Comparison of ENCODE assay signal across 8 cellular contexts in the genomic region with DNA sequence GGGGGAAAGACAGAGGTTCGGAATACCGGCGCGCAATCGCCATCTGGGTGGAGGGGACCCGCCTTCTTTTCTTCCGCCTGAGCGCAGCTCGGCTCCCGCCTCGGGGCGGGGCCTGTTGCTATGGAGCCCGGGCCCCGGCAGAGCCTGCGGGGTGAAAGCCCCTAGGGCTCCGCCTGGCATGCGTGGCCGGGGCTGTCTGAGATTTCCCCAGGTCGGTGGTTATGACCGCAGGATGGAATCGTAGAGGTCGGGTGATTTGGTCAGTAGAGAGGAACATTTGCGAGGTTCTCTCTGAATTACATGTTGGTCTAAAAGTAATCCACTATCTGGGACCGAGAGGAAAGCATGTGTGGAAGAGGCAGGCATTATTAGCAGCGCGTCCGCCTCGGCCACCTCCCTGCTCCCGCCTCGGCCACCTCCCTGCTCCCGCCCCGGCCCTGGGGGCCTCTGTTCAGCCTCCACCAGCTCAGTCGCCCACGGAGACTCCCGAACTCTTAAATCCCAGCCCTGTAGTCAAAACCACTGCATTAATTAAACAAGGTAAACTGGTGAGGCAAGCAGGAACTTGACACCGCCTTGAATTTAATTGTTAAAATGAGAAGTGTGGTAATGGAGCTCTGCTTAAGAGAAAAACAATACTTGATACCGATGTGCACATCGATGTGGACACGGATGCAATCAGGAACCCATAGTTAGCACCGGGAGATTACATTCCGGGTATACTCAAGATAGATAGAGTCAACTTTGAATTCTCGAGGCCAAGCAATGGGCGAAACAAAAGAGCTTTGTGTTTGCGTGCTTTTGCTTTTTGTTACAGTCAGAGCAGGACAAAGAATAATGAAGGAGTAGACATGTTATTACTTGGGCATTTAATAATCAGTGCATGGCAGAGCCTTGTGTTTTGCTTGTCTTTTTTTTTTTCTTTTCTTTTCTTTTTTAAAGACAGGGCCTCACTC. TPM values are rescaled to one million over a fixed set of nuclear protein-coding genes. Genes with fewer than 3 reads are reported as not detected.
DNase-seq lines count a peak whose midpoint lies in the region; ATAC-seq and TF ChIP-seq lines count a peak whose summit lies in the region.

No MANE protein-coding gene starts in this region.

- H3K4me3 Mint-ChIP-seq in naive thymus-derived CD8-positive, alpha-beta T cell, result peak overlapping the region; percentile 86 to 96 (median 94)

- H3K27ac ChIP-seq in HUES64 (ENCODE audit: low read depth, low read length) (peak overlapping the region; percentile 80), Peyer's patch (peak overlapping the region; percentile 43 to 64 (median 53)), fibroblast of lung (ENCODE audit: insufficient read depth, low read length) (peak overlapping the region; percentile 72)

- no peaks in the 10 kb centered on the region for H3K36me3 Mint-ChIP-seq in naive thymus-derived CD8-positive, alpha-beta T cell

- H3K9me3 ChIP-seq in HUES64 (ENCODE audit: insufficient read depth, low read depth, low read length), result no peaks in the 10 kb centered on the region
- H3K9me3 ChIP-seq in Peyer's patch, result no peaks in the 10 kb centered on the region
- H3K9me3 ChIP-seq in fibroblast of lung (ENCODE audit: control insufficient read depth, insufficient read depth, low read depth, low read length), result no peaks in the 10 kb centered on the region

- H4K20me1 ChIP-seq in fibroblast of lung (ENCODE audit: control insufficient read depth, extremely low read depth, insufficient read depth, low read length), result no peaks in the 10 kb centered on the region

- 12% methylated on average over 44 of the region's 44 CpGs for WGBS in HUES64

- H3K27me3 Mint-ChIP-seq in naive thymus-derived CD8-positive, alpha-beta T cell, result peaks cover 0 to 1% (median 0%) of the 10 kb centered on the region in 5 donors

- H2AFZ ChIP-seq in fibroblast of lung (ENCODE audit: low read length), result peak overlapping the region; percentile 64

- peak overlapping the region; percentile 65 to 97 (median 95) for H3K27ac Mint-ChIP-seq in naive thymus-derived CD8-positive, alpha-beta T cell

- peaks cover 7% of the 10 kb centered on the region for H3K79me2 ChIP-seq in fibroblast of lung (ENCODE audit: control insufficient read depth, insufficient read depth, low read length)

- H3K9me3 Mint-ChIP-seq in naive thymus-derived CD8-positive, alpha-beta T cell, result no peaks in the 10 kb centered on the region

- peak overlapping the region; percentile 81 for H3K9ac ChIP-seq in HUES64 (ENCODE audit: low read depth, low read length)
- peak overlapping the region; percentile 61 for H3K9ac ChIP-seq in fibroblast of lung (ENCODE audit: insufficient read depth, low read length)

- DNase-seq in DMS 273 treated with DMSO at 0.1 percent for 48 hours (lab: John Stamatoyannopoulos, UW) (peak; percentile 62), Peyer's patch (peak; percentile 70 to 87 (median 84)), fibroblast of lung (ENCODE audit: low read depth in 2 of 2) (peak; percentile 64 to 79)
- DNase-seq in activated T-helper 1 cell treated with anti-CD3 and anti-CD28 coated beads, Interleukin-2, amount 50 U/mL, for 16 hours (ENCODE audit: low read depth in 1 of 2, low spot score in 1 of 2), result peak; percentile 61 to 75
- DNase-seq in naive thymus-derived CD8-positive, alpha-beta T cell, result peak; percentile 76 to 91 (median 85)
- DNase-seq in stimulated activated naive CD4-positive, alpha-beta T cell (lab: John Stamatoyannopoulos, UW), result peak; percentile 74 to 86 (median 82)

- H3K36me3 ChIP-seq in HUES64 (ENCODE audit: insufficient read depth, low read length) (no peaks in the 10 kb centered on the region), Peyer's patch (no peaks in the 10 kb centered on the region), fibroblast of lung (ENCODE audit: control insufficient read depth, insufficient read depth, low read length) (peaks cover 1% of the 10 kb centered on the region)

- H3K4me1 ChIP-seq in HUES64 (ENCODE audit: insufficient read depth, low read length) (peaks cover 22% of the 10 kb centered on the region), Peyer's patch (peaks cover 0 to 31% (median 4%) of the 10 kb centered on the region in 4 donors), fibroblast of lung (ENCODE audit: control insufficient read depth, extremely low read depth, insufficient read depth, low read length) (peaks cover 7% of the 10 kb centered on the region)

- peaks cover 7 to 31% (median 26%) of the 10 kb centered on the region in 4 donors for H3K4me1 Mint-ChIP-seq in naive thymus-derived CD8-positive, alpha-beta T cell

- TF ChIP-seq POLR2A in Peyer's patch (IDR thresholded peaks at IDR 0.05), result no peak

- H3K4me3 ChIP-seq in HUES64 (ENCODE audit: low read length) (peak overlapping the region; percentile 69), Peyer's patch (peak overlapping the region; percentile 39 to 56 (median 50)), fibroblast of lung (replicated peaks in 1 of 4; ENCODE audit: control extremely low read depth in 1 of 4, insufficient read depth in 1 of 4, low read depth in 3 of 4, low read length in 4 of 4) (peak overlapping the region; percentile 38 to 74 (median 62))

- POLR2A ChIA-PET in naive thymus-derived CD8-positive, alpha-beta T cell (lab: Charles Lee), result no interaction called here

- H3K27me3 ChIP-seq in HUES64 (ENCODE audit: insufficient read depth, low read length) (no peaks in the 10 kb centered on the region), Peyer's patch (no peaks in the 10 kb centered on the region), fibroblast of lung (ENCODE audit: control insufficient read depth, insufficient read depth, low read length) (no peaks in the 10 kb centered on the region)

- TF ChIP-seq CTCF in Peyer's patch (IDR thresholded peaks at IDR 0.05) (no peak), fibroblast of lung (conservative IDR thresholded peaks at IDR 0.05 in 1 of 2, IDR thresholded peaks at IDR 0.05 in 1 of 2; ENCODE audit: low read depth in 1 of 2, low read length in 2 of 2) (no peak)

- H3K4me2 ChIP-seq in fibroblast of lung (ENCODE audit: extremely low read depth, insufficient read depth, low read length), result peak overlapping the region; percentile 95

- ATAC-seq in GM21528 (IDR thresholded peaks at IDR 0.05; ENCODE audit: low FRiP score, unreplicated experiment), result peak; percentile 99
- peak; percentile 96 for ATAC-seq in naive thymus-derived CD8-positive, alpha-beta T cell

RNA-seq across cellular contexts. Expression of a gene that starts 45.2 kb away (rescaled TPM):
- polyA plus RNA-seq in HUES64 (2013, experiment 1 of 2), result 40.0 TPM
- polyA plus RNA-seq in HUES64 (2013, experiment 2 of 2), result 35.8 TPM
- total RNA-seq in Peyer's patch (100 to 1,000 TPM in 3 of 4 donors, 10 to 100 TPM in 1; 58.6 to 158 (median 144) TPM), fibroblast of lung (70.4 and 90.8 TPM in 2 replicates)
- 39.6 and 41.2 TPM in 2 replicates for polyA plus RNA-seq in fibroblast of lung
- 23.4 and 23.5 TPM in 2 replicates for polyA plus RNA-seq in fibroblast of lung (2012)
- 110 and 116 TPM in 2 replicates for polyA minus RNA-seq in fibroblast of lung (ENCODE audit: low replicate concordance)
- total RNA-seq in naive thymus-derived CD8-positive, alpha-beta T cell, result 1 to 10 TPM; 1.1 to 1.8 TPM
- 1 to 10 TPM in 2 of 3 donors, under 1 TPM in 1; 0.71 to 1.7 (median 1.2) TPM for polyA plus RNA-seq in naive thymus-derived CD8-positive, alpha-beta T cell

Comparison
In these comparisons a context has a peak if more than half of its experiments do, and no peak if none do; other contexts are left out.
1. Peak in every context shown above with its lines: DNase-seq, ATAC-seq, H3K4me3 ChIP-seq and H3K27ac ChIP-seq.
2. RNA of a gene that starts 45.2 kb away (total RNA-seq): 58.6 to 158 TPM in Peyer's patch and 70.4 to 90.8 TPM in fibroblast of lung; 1.1 to 1.8 TPM in naive thymus-derived CD8-positive, alpha-beta T cell; every median in the first group is over 10 times any median in the second.